19 cellular contexts compared by ENCODE assay signal in the genomic region with DNA sequence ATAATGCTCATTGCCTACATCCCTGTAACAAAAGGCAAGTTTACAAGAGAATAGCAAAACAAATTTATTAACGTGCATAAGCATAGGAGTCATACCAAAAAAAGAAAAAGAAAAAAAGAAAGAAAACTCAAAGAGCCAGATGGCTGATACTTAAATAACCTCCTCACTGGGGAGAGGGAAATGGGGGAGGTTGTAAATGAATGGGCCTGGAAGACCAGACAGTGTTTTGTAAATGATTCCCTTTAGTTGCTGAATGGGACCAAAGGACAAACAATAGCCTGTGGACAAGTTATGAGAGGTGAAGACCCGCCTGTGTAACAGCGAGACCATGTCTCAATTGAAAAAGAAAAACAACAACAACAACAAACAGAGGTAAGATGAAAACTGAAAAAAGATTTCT. TPM values are rescaled to one million over a fixed set of nuclear protein-coding genes. Genes with fewer than 3 reads are reported as not detected.
DNase-seq lines count a peak whose midpoint lies in the region; ATAC-seq and TF ChIP-seq lines count a peak whose summit lies in the region.
"Had no signal": no experiment of that assay in that cellular context is flagged by ENCODE, and none has a peak within 500 bp of the region (broad histone marks: within the 10 kb centered on the region; RNA-seq: fewer than 3 reads in every experiment).

No MANE protein-coding gene starts in this region.

- no peaks in the 10 kb centered on the region for H3K9me2 ChIP-seq in SK-N-SH

- no peak overlapping the region for H3K4me2 ChIP-seq in SK-N-SH

- TF ChIP-seq RAD21 in SK-N-SH (IDR thresholded peaks at IDR 0.05; ENCODE audit: low read length) = no peak

- no peak for TF ChIP-seq EP300 in SK-N-SH (IDR thresholded peaks at IDR 0.05; ENCODE audit: borderline replicate concordance in 1 of 2, low read depth in 1 of 2, low read length in 1 of 2)

- no peak overlapping the region for H3K27ac ChIP-seq in SK-N-SH (ENCODE audit: low read depth in 2 of 2, low read length in 1 of 2)
- H3K27ac ChIP-seq in iPS-18a (ENCODE audit: low read length) = no peak overlapping the region

- no peaks in the 10 kb centered on the region for H3K36me3 ChIP-seq in SK-N-SH (replicated peaks in 1 of 2; ENCODE audit: control insufficient read depth in 1 of 2, insufficient read depth in 2 of 2, low read length in 1 of 2)
- H3K36me3 ChIP-seq in NT2/D1 (ENCODE audit: insufficient read depth, insufficient read length, low read length) = no peaks in the 10 kb centered on the region
- no peaks in the 10 kb centered on the region for H3K36me3 ChIP-seq in iPS-18a (ENCODE audit: control insufficient read depth, low read depth, low read length)
- H3K36me3 ChIP-seq: BE2C had no signal

- no peaks in the 10 kb centered on the region for H4K20me1 ChIP-seq in SK-N-SH (ENCODE audit: insufficient read depth)

- POLR2A ChIA-PET in SK-N-SH (lab: Yijun Ruan, JAX) = no interaction called here

- H2AFZ ChIP-seq in SK-N-SH (ENCODE audit: low read depth) = peak overlapping the region; percentile 22; the same call in 1 of the 2 replicates

- no peaks in the 10 kb centered on the region for H3K27me3 ChIP-seq in SK-N-SH (ENCODE audit: insufficient read depth)
- no peaks in the 10 kb centered on the region for H3K27me3 ChIP-seq in NT2/D1 (ENCODE audit: insufficient read depth, insufficient read length)
- H3K27me3 ChIP-seq in iPS-18a (ENCODE audit: control insufficient read depth, insufficient read depth, low read length) = no peaks in the 10 kb centered on the region
- H3K27me3 ChIP-seq: BE2C had no signal

- H3K4me1 ChIP-seq in SK-N-SH (ENCODE audit: control insufficient read depth in 1 of 2, insufficient read depth in 2 of 2, low read depth in 1 of 2, low read length in 1 of 2) (no peaks in the 10 kb centered on the region), NT2/D1 (ENCODE audit: insufficient read depth, insufficient read length) (no peaks in the 10 kb centered on the region), iPS-18a (ENCODE audit: control insufficient read depth, low read depth, low read length) (peaks cover 12% of the 10 kb centered on the region)
- H3K4me1 ChIP-seq: BE2C had no signal

- H3K79me2 ChIP-seq in SK-N-SH (ENCODE audit: insufficient read depth) = no peaks in the 10 kb centered on the region

- H3K9me3 ChIP-seq in SK-N-SH = no peaks in the 10 kb centered on the region
- H3K9me3 ChIP-seq in NT2/D1 (ENCODE audit: insufficient read depth, low read length) = no peaks in the 10 kb centered on the region
- H3K9me3 ChIP-seq in iPS-18a (ENCODE audit: control insufficient read depth, low read depth, low read length) = no peaks in the 10 kb centered on the region
- H3K9me3 ChIP-seq: BE2C had no signal

- WGBS in SK-N-SH (ENCODE audit: low lambda C conversion rate) = 79% methylated on average over 3 of the region's 3 CpGs

- CTCF ChIA-PET in SK-N-SH (lab: Yijun Ruan, JAX) = no interaction called here

- H3K9ac ChIP-seq in SK-N-SH = no peak overlapping the region
- no peak overlapping the region for H3K9ac ChIP-seq in NT2/D1 (ENCODE audit: insufficient read length, low read depth)
- H3K9ac ChIP-seq in iPS-18a (ENCODE audit: low read length) = no peak overlapping the region

- no peak overlapping the region for H3K4me3 ChIP-seq in SK-N-SH (ENCODE audit: low read depth in 2 of 2, low read length in 1 of 2)
- no peak overlapping the region for H3K4me3 ChIP-seq in NT2/D1 (ENCODE audit: insufficient read length, low read depth)
- H3K4me3 ChIP-seq in iPS-18a (ENCODE audit: low read length) = peak overlapping the region; percentile 15

- TF ChIP-seq CTCF in SK-N-SH (IDR thresholded peaks at IDR 0.05) = no peak

- ATAC-seq in SK-N-SH treated with all-trans-retinoic acid at 6 μM for 48 hours = no peak
- no peak for ATAC-seq in HG03280 (IDR thresholded peaks at IDR 0.05; ENCODE audit: unreplicated experiment)
- ATAC-seq: HCT116 had no signal

- DNase-seq in SK-N-SH (no peak), NT2/D1 (ENCODE audit: low read depth, low spot score) (peak; percentile 25), RKO (ENCODE audit: low spot score) (no peak), GOT3 (lab: John Stamatoyannopoulos, UW) (no peak)
- DNase-seq: ACHN; BE2C; C1 segment of cervical spinal cord; CD4-positive, CD25-positive, alpha-beta regulatory T cell; CD8-positive, alpha-beta memory T cell; COR-L47; DMS153; DMS79; GDM1; HFFc6; KG1 had no signal

- H3F3A ChIP-seq in SK-N-SH (replicated peaks; ENCODE audit: insufficient read depth) = no peaks in the 10 kb centered on the region

TF ChIP-seq in SK-N-SH, 30 proteins besides CTCF, POLR2A, EP300 and RAD21 (continues in another document):
- no peak for TF ChIP-seq MEF2A (IDR thresholded peaks at IDR 0.05; ENCODE audit: borderline replicate concordance, low read depth)
- TF ChIP-seq FOXM1 (IDR thresholded peaks at IDR 0.05; ENCODE audit: low read depth) = no peak
- no peak for TF ChIP-seq EZH2phosphoT487 (IDR thresholded peaks at IDR 0.05; ENCODE audit: borderline replicate concordance, low read depth)
- TF ChIP-seq SMC3 (IDR thresholded peaks at IDR 0.05; ENCODE audit: low read depth, low read length) = no peak
- no peak for TF ChIP-seq ZBTB33 (IDR thresholded peaks at IDR 0.05; ENCODE audit: borderline replicate concordance, low read depth)
- TF ChIP-seq RFX5 (IDR thresholded peaks at IDR 0.05; ENCODE audit: low read length) = no peak
- TF ChIP-seq GATA2 (CRISPR knock-in tag; IDR thresholded peaks at IDR 0.05) = no peak
- TF ChIP-seq MXI1 (IDR thresholded peaks at IDR 0.05; ENCODE audit: low read depth, low read length) = no peak
- no peak for TF ChIP-seq ELF1 (IDR thresholded peaks at IDR 0.05)

TF ChIP-seq in SK-N-SH treated with all-trans-retinoic acid at 6 μM for 48 hours, 23 proteins besides CTCF, POLR2A, EP300 and RAD21 (continues in another document):
- TF ChIP-seq, protein P1, sequence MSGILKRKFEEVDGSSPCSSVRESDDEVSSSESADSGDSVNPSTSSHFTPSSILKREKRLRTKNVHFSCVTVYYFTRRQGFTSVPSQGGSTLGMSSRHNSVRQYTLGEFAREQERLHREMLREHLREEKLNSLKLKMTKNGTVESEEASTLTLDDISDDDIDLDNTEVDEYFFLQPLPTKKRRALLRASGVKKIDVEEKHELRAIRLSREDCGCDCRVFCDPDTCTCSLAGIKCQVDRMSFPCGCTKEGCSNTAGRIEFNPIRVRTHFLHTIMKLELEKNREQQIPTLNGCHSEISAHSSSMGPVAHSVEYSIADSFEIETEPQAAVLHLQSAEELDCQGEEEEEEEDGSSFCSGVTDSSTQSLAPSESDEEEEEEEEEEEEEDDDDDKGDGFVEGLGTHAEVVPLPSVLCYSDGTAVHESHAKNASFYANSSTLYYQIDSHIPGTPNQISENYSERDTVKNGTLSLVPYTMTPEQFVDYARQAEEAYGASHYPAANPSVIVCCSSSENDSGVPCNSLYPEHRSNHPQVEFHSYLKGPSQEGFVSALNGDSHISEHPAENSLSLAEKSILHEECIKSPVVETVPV (CRISPR knock-in tag; IDR thresholded peaks at IDR 0.05) = no peak
- no peak for TF ChIP-seq ISL1 (CRISPR knock-in tag; IDR thresholded peaks at IDR 0.05)
- no peak for TF ChIP-seq RARB (CRISPR knock-in tag; IDR thresholded peaks at IDR 0.05)
- TF ChIP-seq, protein P2, sequence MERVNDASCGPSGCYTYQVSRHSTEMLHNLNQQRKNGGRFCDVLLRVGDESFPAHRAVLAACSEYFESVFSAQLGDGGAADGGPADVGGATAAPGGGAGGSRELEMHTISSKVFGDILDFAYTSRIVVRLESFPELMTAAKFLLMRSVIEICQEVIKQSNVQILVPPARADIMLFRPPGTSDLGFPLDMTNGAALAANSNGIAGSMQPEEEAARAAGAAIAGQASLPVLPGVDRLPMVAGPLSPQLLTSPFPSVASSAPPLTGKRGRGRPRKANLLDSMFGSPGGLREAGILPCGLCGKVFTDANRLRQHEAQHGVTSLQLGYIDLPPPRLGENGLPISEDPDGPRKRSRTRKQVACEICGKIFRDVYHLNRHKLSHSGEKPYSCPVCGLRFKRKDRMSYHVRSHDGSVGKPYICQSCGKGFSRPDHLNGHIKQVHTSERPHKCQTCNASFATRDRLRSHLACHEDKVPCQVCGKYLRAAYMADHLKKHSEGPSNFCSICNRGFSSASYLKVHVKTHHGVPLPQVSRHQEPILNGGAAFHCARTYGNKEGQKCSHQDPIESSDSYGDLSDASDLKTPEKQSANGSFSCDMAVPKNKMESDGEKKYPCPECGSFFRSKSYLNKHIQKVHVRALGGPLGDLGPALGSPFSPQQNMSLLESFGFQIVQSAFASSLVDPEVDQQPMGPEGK (CRISPR knock-in tag; IDR thresholded peaks at IDR 0.05; ENCODE audit: borderline replicate concordance) = no peak
- no peak for TF ChIP-seq TCF4 (CRISPR knock-in tag; IDR thresholded peaks at IDR 0.05; ENCODE audit: borderline replicate concordance)
- no peak for TF ChIP-seq TOX (CRISPR knock-in tag; IDR thresholded peaks at IDR 0.05; ENCODE audit: borderline replicate concordance)
- no peak for TF ChIP-seq TSHZ2 (CRISPR knock-in tag; IDR thresholded peaks at IDR 0.05)

RNA-seq across cellular contexts. Expression of gene CAPS2, which starts 35.3 kb away (rescaled TPM):
- polyA plus RNA-seq in SK-N-SH (2012; rRNA removed) = 5.7 TPM in 2 replicates
- polyA plus RNA-seq in SK-N-SH (2012; cell fraction: cytosol; rRNA removed) = 6.7 and 8.5 TPM in 2 replicates
- polyA plus RNA-seq in SK-N-SH (2012; cell fraction: nucleus; rRNA removed) = 8.2 and 15.7 TPM in 2 replicates

RNA-seq across cellular contexts. Expression of gene GLIPR1L1, which starts 39.7 kb away (rescaled TPM):
- not detected in 2 replicates for polyA plus RNA-seq in SK-N-SH (2012; rRNA removed)
- not detected in 2 replicates for polyA plus RNA-seq in SK-N-SH (2012; cell fraction: cytosol; rRNA removed)
- not detected in 2 replicates for polyA plus RNA-seq in SK-N-SH (2012; cell fraction: nucleus; rRNA removed)
- polyA plus RNA-seq: CD4-positive, CD25-positive, alpha-beta regulatory T cell; CD8-positive, alpha-beta memory T cell had no signal
